ENCODE assay signal across 1 cellular context in the genomic region with DNA sequence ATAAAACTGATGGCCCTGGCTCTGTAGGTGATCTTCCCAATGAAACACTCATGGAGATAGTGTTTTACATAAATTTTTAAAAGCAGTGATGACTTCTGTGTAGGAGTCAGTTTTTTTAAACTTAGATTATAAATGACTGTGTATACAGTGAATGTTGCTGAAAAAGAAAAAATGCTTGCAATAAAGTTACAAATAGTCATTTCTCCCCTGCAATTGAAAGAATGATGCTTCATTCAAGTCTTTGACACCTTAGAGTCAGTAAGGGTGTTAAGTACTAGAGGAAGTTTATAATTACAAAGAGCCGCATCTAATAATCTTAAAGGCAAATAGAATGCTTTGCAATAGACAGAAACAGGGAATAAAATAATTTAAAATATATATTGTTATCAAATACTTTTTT.
TF ChIP-seq lines count a peak whose summit lies in the region.

No MANE protein-coding gene starts in this region.

TF ChIP-seq in GM23338, 12 proteins besides CTCF, POLR2A, EP300 and RAD21 (continued from another document):
- TF ChIP-seq, protein P1, sequence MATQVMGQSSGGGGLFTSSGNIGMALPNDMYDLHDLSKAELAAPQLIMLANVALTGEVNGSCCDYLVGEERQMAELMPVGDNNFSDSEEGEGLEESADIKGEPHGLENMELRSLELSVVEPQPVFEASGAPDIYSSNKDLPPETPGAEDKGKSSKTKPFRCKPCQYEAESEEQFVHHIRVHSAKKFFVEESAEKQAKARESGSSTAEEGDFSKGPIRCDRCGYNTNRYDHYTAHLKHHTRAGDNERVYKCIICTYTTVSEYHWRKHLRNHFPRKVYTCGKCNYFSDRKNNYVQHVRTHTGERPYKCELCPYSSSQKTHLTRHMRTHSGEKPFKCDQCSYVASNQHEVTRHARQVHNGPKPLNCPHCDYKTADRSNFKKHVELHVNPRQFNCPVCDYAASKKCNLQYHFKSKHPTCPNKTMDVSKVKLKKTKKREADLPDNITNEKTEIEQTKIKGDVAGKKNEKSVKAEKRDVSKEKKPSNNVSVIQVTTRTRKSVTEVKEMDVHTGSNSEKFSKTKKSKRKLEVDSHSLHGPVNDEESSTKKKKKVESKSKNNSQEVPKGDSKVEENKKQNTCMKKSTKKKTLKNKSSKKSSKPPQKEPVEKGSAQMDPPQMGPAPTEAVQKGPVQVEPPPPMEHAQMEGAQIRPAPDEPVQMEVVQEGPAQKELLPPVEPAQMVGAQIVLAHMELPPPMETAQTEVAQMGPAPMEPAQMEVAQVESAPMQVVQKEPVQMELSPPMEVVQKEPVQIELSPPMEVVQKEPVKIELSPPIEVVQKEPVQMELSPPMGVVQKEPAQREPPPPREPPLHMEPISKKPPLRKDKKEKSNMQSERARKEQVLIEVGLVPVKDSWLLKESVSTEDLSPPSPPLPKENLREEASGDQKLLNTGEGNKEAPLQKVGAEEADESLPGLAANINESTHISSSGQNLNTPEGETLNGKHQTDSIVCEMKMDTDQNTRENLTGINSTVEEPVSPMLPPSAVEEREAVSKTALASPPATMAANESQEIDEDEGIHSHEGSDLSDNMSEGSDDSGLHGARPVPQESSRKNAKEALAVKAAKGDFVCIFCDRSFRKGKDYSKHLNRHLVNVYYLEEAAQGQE (IDR thresholded peaks at IDR 0.05; ENCODE audit: unreplicated experiment): no peak
- TF ChIP-seq POLR2AphosphoS5 (IDR thresholded peaks at IDR 0.05; ENCODE audit: low read depth): no peak
